In the genomic region with DNA sequence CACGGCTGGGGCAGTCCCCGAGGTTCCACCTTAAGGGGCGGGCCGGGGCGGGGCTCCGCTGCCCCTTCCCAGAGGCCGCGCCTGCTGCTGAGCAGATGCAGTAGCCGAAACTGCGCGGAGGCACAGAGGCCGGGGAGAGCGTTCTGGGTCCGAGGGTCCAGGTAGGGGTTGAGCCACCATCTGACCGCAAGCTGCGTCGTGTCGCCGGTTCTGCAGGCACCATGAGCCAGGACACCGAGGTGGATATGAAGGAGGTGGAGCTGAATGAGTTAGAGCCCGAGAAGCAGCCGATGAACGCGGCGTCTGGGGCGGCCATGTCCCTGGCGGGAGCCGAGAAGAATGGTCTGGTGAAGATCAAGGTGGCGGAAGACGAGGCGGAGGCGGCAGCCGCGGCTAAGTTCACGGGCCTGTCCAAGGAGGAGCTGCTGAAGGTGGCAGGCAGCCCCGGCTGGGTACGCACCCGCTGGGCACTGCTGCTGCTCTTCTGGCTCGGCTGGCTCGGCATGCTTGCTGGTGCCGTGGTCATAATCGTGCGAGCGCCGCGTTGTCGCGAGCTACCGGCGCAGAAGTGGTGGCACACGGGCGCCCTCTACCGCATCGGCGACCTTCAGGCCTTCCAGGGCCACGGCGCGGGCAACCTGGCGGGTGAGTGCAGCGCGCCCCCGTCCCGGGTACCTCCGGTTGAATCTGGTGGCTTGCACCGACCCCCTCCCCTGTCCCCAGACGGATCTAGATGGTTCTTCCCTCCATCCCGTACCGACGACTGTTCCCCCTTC, we compare ENCODE assay signal across 1 cellular context.
TF ChIP-seq lines count a peak whose summit lies in the region.

A gene (plus strand): TSS at position 94 of the 776 bp plus-strand sequence. CDS start 128 bp downstream, at position 222.

TF ChIP-seq in HepG2, 621 proteins besides CTCF, POLR2A, EP300 and RAD21 (continued from another document and continues in another):
- no peak; the same call in 1 of the 2 replicates for TF ChIP-seq ZSCAN31 (CRISPR knock-in tag; IDR thresholded peaks at IDR 0.05; ENCODE audit: low read depth)
- no peak for TF ChIP-seq ZNF766 (CRISPR knock-in tag; IDR thresholded peaks at IDR 0.05; ENCODE audit: borderline replicate concordance)
- no peak for TF ChIP-seq NCOA5 (CRISPR knock-in tag; IDR thresholded peaks at IDR 0.05)
- no peak; the same call in 1 of the 2 replicates for TF ChIP-seq NFATC3 (CRISPR knock-in tag; IDR thresholded peaks at IDR 0.05)
- TF ChIP-seq, protein P1, sequence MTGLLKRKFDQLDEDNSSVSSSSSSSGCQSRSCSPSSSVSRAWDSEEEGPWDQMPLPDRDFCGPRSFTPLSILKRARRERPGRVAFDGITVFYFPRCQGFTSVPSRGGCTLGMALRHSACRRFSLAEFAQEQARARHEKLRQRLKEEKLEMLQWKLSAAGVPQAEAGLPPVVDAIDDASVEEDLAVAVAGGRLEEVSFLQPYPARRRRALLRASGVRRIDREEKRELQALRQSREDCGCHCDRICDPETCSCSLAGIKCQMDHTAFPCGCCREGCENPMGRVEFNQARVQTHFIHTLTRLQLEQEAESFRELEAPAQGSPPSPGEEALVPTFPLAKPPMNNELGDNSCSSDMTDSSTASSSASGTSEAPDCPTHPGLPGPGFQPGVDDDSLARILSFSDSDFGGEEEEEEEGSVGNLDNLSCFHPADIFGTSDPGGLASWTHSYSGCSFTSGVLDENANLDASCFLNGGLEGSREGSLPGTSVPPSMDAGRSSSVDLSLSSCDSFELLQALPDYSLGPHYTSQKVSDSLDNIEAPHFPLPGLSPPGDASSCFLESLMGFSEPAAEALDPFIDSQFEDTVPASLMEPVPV (CRISPR knock-in tag; IDR thresholded peaks at IDR 0.05), result peak; percentile 92; the same call in 1 of the 2 replicates
- peak; percentile 13 for TF ChIP-seq CBX1 (IDR thresholded peaks at IDR 0.05; ENCODE audit: low read depth)
- TF ChIP-seq, protein P2, sequence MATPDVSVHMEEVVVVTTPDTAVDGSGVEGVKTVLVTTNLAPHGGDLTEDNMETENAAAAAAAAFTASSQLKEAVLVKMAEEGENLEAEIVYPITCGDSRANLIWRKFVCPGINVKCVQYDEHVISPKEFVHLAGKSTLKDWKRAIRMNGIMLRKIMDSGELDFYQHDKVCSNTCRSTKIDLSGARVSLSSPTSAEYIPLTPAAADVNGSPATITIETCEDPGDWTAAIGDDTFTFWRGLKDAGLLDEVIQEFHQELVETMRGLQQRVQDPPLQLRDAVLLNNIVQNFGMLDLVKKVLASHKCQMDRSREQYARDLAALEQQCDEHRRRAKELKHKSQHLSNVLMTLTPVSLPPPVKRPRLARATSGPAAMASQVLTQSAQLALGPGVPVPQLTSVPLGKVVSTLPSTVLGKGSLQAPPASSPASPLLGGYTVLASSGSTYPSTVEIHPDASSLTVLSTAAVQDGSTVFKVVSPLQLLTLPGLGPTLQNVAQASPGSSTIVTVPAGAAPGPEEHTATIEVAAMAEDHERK (CRISPR knock-in tag; IDR thresholded peaks at IDR 0.05; ENCODE audit: low read depth), result no peak
- peak; percentile 66 for TF ChIP-seq KAT8 (CRISPR knock-in tag; IDR thresholded peaks at IDR 0.05)
- no peak for TF ChIP-seq HDAC6 (IDR thresholded peaks at IDR 0.05; ENCODE audit: low read depth, low read length)
- TF ChIP-seq, protein P3, sequence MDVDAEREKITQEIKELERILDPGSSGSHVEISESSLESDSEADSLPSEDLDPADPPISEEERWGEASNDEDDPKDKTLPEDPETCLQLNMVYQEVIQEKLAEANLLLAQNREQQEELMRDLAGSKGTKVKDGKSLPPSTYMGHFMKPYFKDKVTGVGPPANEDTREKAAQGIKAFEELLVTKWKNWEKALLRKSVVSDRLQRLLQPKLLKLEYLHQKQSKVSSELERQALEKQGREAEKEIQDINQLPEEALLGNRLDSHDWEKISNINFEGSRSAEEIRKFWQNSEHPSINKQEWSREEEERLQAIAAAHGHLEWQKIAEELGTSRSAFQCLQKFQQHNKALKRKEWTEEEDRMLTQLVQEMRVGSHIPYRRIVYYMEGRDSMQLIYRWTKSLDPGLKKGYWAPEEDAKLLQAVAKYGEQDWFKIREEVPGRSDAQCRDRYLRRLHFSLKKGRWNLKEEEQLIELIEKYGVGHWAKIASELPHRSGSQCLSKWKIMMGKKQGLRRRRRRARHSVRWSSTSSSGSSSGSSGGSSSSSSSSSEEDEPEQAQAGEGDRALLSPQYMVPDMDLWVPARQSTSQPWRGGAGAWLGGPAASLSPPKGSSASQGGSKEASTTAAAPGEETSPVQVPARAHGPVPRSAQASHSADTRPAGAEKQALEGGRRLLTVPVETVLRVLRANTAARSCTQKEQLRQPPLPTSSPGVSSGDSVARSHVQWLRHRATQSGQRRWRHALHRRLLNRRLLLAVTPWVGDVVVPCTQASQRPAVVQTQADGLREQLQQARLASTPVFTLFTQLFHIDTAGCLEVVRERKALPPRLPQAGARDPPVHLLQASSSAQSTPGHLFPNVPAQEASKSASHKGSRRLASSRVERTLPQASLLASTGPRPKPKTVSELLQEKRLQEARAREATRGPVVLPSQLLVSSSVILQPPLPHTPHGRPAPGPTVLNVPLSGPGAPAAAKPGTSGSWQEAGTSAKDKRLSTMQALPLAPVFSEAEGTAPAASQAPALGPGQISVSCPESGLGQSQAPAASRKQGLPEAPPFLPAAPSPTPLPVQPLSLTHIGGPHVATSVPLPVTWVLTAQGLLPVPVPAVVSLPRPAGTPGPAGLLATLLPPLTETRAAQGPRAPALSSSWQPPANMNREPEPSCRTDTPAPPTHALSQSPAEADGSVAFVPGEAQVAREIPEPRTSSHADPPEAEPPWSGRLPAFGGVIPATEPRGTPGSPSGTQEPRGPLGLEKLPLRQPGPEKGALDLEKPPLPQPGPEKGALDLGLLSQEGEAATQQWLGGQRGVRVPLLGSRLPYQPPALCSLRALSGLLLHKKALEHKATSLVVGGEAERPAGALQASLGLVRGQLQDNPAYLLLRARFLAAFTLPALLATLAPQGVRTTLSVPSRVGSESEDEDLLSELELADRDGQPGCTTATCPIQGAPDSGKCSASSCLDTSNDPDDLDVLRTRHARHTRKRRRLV (CRISPR knock-in tag; IDR thresholded peaks at IDR 0.05), result no peak
- TF ChIP-seq HOXA3 (CRISPR knock-in tag; IDR thresholded peaks at IDR 0.05), result peak; percentile 61; the same call in 1 of the 2 replicates
- TF ChIP-seq, protein P4, sequence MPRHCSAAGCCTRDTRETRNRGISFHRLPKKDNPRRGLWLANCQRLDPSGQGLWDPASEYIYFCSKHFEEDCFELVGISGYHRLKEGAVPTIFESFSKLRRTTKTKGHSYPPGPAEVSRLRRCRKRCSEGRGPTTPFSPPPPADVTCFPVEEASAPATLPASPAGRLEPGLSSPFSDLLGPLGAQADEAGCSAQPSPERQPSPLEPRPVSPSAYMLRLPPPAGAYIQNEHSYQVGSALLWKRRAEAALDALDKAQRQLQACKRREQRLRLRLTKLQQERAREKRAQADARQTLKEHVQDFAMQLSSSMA (CRISPR knock-in tag; IDR thresholded peaks at IDR 0.05), result 0 out of 2 replicates have a peak, but pooled peaks have one; percentile 42
- TF ChIP-seq SAP130 (CRISPR knock-in tag; IDR thresholded peaks at IDR 0.05; ENCODE audit: low read depth), result peak; percentile 87
- TF ChIP-seq PAWR (CRISPR knock-in tag; IDR thresholded peaks at IDR 0.05; ENCODE audit: borderline replicate concordance), result no peak
- TF ChIP-seq KMT2B (CRISPR knock-in tag; IDR thresholded peaks at IDR 0.05), result peak; percentile 76
- TF ChIP-seq SMAD3 (CRISPR knock-in tag; IDR thresholded peaks at IDR 0.05), result peak; percentile 47; the same call in 1 of the 2 replicates
- no peak for TF ChIP-seq ATAD3A (CRISPR knock-in tag; IDR thresholded peaks at IDR 0.05)
- TF ChIP-seq, protein P5, sequence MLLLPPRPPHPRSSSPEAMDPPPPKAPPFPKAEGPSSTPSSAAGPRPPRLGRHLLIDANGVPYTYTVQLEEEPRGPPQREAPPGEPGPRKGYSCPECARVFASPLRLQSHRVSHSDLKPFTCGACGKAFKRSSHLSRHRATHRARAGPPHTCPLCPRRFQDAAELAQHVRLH (CRISPR knock-in tag; IDR thresholded peaks at IDR 0.05; ENCODE audit: borderline replicate concordance, low read depth), result peak; percentile 63; the same call in 1 of the 2 replicates
- no peak for TF ChIP-seq ZEB1 (IDR thresholded peaks at IDR 0.05; ENCODE audit: insufficient replicate concordance, low read depth)
- TF ChIP-seq MYNN (CRISPR knock-in tag; IDR thresholded peaks at IDR 0.05; ENCODE audit: low read depth), result peak; percentile 23; the same call in 1 of the 2 replicates
- TF ChIP-seq, protein P6, sequence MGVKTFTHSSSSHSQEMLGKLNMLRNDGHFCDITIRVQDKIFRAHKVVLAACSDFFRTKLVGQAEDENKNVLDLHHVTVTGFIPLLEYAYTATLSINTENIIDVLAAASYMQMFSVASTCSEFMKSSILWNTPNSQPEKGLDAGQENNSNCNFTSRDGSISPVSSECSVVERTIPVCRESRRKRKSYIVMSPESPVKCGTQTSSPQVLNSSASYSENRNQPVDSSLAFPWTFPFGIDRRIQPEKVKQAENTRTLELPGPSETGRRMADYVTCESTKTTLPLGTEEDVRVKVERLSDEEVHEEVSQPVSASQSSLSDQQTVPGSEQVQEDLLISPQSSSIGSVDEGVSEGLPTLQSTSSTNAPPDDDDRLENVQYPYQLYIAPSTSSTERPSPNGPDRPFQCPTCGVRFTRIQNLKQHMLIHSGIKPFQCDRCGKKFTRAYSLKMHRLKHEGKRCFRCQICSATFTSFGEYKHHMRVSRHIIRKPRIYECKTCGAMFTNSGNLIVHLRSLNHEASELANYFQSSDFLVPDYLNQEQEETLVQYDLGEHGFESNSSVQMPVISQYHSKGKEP (CRISPR knock-in tag; IDR thresholded peaks at IDR 0.05), result no peak
- no peak; the same call in 1 of the 2 replicates for TF ChIP-seq ARHGAP35 (CRISPR knock-in tag; IDR thresholded peaks at IDR 0.05; ENCODE audit: borderline replicate concordance)
- peak; percentile 79; the same call in 1 of the 2 replicates for TF ChIP-seq NKX3-1 (CRISPR knock-in tag; IDR thresholded peaks at IDR 0.05)
- TF ChIP-seq, protein P7, sequence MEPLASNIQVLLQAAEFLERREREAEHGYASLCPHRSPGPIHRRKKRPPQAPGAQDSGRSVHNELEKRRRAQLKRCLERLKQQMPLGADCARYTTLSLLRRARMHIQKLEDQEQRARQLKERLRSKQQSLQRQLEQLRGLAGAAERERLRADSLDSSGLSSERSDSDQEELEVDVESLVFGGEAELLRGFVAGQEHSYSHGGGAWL (CRISPR knock-in tag; IDR thresholded peaks at IDR 0.05), result peak; percentile 71
- TF ChIP-seq ZC3H13 (CRISPR knock-in tag; IDR thresholded peaks at IDR 0.05), result peak; percentile 84; the same call in 1 of the 2 replicates
- TF ChIP-seq, protein P8, sequence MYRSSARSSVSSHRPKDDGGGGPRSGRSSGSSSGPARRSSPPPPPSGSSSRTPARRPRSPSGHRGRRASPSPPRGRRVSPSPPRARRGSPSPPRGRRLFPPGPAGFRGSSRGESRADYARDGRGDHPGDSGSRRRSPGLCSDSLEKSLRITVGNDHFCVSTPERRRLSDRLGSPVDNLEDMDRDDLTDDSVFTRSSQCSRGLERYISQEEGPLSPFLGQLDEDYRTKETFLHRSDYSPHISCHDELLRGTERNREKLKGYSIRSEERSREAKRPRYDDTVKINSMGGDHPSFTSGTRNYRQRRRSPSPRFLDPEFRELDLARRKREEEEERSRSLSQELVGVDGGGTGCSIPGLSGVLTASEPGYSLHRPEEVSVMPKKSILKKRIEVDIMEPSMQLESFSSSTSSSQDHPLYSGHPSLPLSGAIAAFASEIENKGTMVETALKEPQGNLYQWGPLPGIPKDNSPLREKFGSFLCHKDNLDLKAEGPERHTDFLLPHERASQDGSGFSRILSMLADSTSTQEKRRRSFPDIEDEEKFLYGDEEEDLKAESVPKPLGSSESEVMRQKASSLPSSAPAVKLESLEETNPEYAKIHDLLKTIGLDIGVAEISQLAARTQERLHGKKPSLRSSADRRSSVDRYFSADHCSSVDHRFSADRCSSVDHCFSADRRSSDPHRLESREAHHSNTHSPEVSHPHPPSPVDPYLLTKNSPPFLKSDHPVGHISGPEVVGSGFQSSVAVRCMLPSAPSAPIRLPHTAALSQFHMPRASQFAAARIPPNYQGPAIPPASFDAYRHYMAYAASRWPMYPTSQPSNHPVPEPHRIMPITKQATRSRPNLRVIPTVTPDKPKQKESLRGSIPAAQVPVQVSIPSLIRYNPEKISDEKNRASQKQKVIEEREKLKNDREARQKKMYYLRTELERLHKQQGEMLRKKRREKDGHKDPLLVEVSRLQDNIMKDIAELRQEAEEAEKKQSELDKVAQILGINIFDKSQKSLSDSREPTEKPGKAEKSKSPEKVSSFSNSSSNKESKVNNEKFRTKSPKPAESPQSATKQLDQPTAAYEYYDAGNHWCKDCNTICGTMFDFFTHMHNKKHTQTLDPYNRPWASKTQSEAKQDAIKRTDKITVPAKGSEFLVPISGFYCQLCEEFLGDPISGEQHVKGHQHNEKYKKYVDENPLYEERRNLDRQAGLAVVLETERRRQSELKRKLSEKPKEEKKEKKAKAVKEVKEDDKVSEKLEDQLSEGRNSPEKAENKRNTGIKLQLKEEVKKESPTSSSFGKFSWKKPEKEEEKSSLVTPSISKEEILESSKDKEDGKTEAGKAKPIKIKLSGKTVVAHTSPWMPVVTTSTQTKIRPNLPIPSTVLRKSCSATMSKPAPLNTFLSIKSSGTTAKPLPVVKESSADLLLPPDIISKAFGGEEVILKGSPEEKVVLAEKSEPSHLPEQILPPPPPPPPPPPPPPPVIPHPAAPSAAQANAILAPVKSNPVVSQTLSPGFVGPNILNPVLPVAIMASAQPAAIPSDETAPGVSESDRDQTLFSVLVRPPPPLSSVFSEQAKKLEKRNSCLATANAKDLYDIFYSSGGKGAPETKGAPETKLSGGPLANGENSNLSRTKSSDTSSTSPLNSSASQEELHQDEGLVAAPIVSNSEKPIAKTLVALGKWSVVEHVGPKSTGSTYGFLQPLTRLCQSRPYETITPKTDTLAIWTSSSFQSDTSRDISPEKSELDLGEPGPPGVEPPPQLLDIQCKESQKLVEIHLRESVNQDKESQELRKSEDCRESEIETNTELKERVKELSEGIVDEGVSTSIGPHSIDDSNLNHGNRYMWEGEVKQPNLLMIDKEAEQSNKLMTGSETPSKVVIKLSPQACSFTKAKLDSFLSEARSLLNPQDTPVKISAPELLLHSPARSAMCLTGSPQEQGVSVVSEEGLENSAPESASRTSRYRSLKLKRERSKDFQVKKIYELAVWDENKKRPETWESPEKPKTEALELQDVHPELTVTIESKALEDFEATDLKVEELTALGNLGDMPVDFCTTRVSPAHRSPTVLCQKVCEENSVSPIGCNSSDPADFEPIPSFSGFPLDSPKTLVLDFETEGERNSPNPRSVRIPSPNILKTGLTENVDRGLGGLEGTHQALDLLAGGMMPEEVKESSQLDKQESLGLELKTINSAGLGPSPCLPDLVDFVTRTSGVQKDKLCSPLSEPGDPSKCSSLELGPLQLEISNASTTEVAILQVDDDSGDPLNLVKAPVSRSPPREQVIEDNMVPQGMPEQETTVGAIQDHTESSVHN (CRISPR knock-in tag; IDR thresholded peaks at IDR 0.05), result 0 out of 2 replicates have a peak, but pooled peaks have one; percentile 71
- TF ChIP-seq ZNF746 (CRISPR knock-in tag; IDR thresholded peaks at IDR 0.05), result no peak; the same call in 1 of the 2 replicates
- TF ChIP-seq GABPB1 (CRISPR knock-in tag; IDR thresholded peaks at IDR 0.05), result peak; percentile 79
- TF ChIP-seq, protein P9, sequence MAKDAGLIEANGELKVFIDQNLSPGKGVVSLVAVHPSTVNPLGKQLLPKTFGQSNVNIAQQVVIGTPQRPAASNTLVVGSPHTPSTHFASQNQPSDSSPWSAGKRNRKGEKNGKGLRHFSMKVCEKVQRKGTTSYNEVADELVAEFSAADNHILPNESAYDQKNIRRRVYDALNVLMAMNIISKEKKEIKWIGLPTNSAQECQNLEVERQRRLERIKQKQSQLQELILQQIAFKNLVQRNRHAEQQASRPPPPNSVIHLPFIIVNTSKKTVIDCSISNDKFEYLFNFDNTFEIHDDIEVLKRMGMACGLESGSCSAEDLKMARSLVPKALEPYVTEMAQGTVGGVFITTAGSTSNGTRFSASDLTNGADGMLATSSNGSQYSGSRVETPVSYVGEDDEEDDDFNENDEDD (CRISPR knock-in tag; IDR thresholded peaks at IDR 0.05; ENCODE audit: borderline replicate concordance), result peak; percentile 75; the same call in 1 of the 2 replicates
- TF ChIP-seq POLR2G (IDR thresholded peaks at IDR 0.05; ENCODE audit: low read depth, low read length), result peak; percentile 98
- TF ChIP-seq ZFP62 (CRISPR knock-in tag; IDR thresholded peaks at IDR 0.05), result no peak
- peak; percentile 66; the same call in 1 of the 2 replicates for TF ChIP-seq PITX1 (CRISPR knock-in tag; IDR thresholded peaks at IDR 0.05)
